In genomic region chr17:81890447-81891302, GRCh38 we compare ENCODE assay signal across 1 cellular context.
TF ChIP-seq lines count a peak whose summit lies in the region.

No MANE protein-coding gene starts in this region.

TF ChIP-seq in endothelial cell of umbilical vein, 7 proteins besides CTCF, POLR2A, EP300 and RAD21:
- TF ChIP-seq FOS (IDR thresholded peaks at IDR 0.05; ENCODE audit: borderline replicate concordance, insufficient read depth, low read length) (no peak), MAX (IDR thresholded peaks at IDR 0.05; ENCODE audit: insufficient read depth, insufficient read length) (no peak)
